2 cellular contexts compared by ENCODE assay signal in the genomic region with DNA sequence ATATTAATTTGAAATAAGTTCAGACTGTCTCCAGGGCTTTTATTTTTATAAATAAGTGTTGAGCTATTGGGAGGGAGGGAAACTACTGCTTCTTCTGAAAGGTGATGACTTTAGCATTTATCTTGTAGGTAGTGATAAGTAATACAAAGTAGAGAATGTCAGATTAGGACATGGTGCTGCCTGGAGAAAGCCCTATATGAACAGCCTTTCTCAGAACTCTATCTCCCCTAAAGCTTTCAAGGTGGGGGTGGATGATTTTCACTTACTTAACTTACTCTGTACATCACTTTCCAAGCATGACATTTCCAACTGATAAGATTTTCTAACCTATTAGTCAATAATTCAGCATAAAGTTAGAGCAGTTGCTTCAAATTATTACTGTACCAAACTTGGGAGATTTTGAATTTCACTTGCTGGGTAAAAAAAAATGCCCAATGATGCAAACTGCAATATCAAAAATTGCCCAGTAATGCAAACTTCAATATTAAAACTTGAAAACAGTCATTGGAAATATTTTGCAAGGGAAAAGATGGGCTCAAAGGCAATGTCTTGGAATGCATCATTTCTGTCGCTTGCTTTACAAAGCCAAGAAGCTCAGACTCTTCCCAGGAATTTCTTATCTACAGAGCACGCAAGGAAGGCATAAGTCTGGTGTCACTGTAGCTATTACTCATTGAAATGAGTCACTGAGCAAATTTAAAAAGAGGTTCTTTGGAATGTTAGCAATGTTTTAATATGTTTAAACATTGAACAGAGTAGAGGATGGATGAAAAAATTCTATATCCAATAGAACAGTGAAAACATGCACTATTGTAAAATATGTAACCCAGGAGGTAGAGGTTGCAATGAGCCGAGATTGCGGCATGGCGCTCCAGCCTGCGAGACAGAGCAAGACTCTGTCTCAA.
TF ChIP-seq lines count a peak whose summit lies in the region.

No MANE protein-coding gene starts in this region.

TF ChIP-seq in A549, 52 proteins besides CTCF, POLR2A, EP300 and RAD21 (continued from another document and continues in another):
- TF ChIP-seq, protein P1, sequence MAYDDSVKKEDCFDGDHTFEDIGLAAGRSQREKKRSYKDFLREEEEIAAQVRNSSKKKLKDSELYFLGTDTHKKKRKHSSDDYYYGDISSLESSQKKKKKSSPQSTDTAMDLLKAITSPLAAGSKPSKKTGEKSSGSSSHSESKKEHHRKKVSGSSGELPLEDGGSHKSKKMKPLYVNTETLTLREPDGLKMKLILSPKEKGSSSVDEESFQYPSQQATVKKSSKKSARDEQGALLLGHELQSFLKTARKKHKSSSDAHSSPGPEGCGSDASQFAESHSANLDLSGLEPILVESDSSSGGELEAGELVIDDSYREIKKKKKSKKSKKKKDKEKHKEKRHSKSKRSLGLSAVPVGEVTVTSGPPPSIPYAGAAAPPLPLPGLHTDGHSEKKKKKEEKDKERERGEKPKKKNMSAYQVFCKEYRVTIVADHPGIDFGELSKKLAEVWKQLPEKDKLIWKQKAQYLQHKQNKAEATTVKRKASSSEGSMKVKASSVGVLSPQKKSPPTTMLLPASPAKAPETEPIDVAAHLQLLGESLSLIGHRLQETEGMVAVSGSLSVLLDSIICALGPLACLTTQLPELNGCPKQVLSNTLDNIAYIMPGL (CRISPR knock-in tag; IDR thresholded peaks at IDR 0.05; ENCODE audit: borderline replicate concordance) = no peak
- TF ChIP-seq ZNF302 (CRISPR knock-in tag; IDR thresholded peaks at IDR 0.05) = no peak; the same call in 1 of the 2 replicates
- no peak for TF ChIP-seq PHF8 (IDR thresholded peaks at IDR 0.05; ENCODE audit: borderline replicate concordance, low read depth)
- TF ChIP-seq, protein P2, sequence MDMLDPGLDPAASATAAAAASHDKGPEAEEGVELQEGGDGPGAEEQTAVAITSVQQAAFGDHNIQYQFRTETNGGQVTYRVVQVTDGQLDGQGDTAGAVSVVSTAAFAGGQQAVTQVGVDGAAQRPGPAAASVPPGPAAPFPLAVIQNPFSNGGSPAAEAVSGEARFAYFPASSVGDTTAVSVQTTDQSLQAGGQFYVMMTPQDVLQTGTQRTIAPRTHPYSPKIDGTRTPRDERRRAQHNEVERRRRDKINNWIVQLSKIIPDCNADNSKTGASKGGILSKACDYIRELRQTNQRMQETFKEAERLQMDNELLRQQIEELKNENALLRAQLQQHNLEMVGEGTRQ (IDR thresholded peaks at IDR 0.05) = no peak
- no peak for TF ChIP-seq ESRRA (IDR thresholded peaks at IDR 0.05; ENCODE audit: borderline replicate concordance, low read length)
- TF ChIP-seq NPAS2 (CRISPR knock-in tag; IDR thresholded peaks at IDR 0.05; ENCODE audit: borderline replicate concordance) = no peak
- TF ChIP-seq GATA3 (IDR thresholded peaks at IDR 0.05; ENCODE audit: borderline replicate concordance) = peak; percentile 100
- peak; percentile 99 for TF ChIP-seq JUN (IDR thresholded peaks at IDR 0.05)
- TF ChIP-seq, protein P3, sequence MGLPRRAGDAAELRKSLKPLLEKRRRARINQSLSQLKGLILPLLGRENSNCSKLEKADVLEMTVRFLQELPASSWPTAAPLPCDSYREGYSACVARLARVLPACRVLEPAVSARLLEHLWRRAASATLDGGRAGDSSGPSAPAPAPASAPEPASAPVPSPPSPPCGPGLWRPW (IDR thresholded peaks at IDR 0.05) = peak; percentile 77
- TF ChIP-seq FOSB (CRISPR knock-in tag; IDR thresholded peaks at IDR 0.05) = peak; percentile 43; the same call in 1 of the 2 replicates
- TF ChIP-seq, protein P4, sequence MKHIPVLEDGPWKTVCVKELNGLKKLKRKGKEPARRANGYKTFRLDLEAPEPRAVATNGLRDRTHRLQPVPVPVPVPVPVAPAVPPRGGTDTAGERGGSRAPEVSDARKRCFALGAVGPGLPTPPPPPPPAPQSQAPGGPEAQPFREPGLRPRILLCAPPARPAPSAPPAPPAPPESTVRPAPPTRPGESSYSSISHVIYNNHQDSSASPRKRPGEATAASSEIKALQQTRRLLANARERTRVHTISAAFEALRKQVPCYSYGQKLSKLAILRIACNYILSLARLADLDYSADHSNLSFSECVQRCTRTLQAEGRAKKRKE (CRISPR knock-in tag; IDR thresholded peaks at IDR 0.05; ENCODE audit: low read depth) = no peak
- TF ChIP-seq CBX2 (IDR thresholded peaks at IDR 0.05; ENCODE audit: borderline replicate concordance, low read depth) = no peak
- TF ChIP-seq, protein P5, sequence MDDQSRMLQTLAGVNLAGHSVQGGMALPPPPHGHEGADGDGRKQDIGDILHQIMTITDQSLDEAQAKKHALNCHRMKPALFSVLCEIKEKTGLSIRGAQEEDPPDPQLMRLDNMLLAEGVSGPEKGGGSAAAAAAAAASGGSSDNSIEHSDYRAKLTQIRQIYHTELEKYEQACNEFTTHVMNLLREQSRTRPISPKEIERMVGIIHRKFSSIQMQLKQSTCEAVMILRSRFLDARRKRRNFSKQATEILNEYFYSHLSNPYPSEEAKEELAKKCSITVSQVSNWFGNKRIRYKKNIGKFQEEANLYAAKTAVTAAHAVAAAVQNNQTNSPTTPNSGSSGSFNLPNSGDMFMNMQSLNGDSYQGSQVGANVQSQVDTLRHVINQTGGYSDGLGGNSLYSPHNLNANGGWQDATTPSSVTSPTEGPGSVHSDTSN (IDR thresholded peaks at IDR 0.05) = peak; percentile 88
- no peak for TF ChIP-seq POLR2AphosphoS2 (conservative IDR thresholded peaks at IDR 0.05; ENCODE audit: low read length)
- TF ChIP-seq, protein P6, sequence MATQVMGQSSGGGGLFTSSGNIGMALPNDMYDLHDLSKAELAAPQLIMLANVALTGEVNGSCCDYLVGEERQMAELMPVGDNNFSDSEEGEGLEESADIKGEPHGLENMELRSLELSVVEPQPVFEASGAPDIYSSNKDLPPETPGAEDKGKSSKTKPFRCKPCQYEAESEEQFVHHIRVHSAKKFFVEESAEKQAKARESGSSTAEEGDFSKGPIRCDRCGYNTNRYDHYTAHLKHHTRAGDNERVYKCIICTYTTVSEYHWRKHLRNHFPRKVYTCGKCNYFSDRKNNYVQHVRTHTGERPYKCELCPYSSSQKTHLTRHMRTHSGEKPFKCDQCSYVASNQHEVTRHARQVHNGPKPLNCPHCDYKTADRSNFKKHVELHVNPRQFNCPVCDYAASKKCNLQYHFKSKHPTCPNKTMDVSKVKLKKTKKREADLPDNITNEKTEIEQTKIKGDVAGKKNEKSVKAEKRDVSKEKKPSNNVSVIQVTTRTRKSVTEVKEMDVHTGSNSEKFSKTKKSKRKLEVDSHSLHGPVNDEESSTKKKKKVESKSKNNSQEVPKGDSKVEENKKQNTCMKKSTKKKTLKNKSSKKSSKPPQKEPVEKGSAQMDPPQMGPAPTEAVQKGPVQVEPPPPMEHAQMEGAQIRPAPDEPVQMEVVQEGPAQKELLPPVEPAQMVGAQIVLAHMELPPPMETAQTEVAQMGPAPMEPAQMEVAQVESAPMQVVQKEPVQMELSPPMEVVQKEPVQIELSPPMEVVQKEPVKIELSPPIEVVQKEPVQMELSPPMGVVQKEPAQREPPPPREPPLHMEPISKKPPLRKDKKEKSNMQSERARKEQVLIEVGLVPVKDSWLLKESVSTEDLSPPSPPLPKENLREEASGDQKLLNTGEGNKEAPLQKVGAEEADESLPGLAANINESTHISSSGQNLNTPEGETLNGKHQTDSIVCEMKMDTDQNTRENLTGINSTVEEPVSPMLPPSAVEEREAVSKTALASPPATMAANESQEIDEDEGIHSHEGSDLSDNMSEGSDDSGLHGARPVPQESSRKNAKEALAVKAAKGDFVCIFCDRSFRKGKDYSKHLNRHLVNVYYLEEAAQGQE (IDR thresholded peaks at IDR 0.05) = no peak
- no peak for TF ChIP-seq HDAC2 (IDR thresholded peaks at IDR 0.05)
- TF ChIP-seq FOSL2 (IDR thresholded peaks at IDR 0.05) = peak; percentile 100
- TF ChIP-seq FOSL2 (CRISPR knock-in tag; IDR thresholded peaks at IDR 0.05) = peak; percentile 100
- no peak for TF ChIP-seq ZC3H11A (IDR thresholded peaks at IDR 0.05)

TF ChIP-seq in HCT116, 20 proteins besides CTCF, POLR2A, EP300 and RAD21 (continued from another document):
- no peak for TF ChIP-seq EZH2 (IDR thresholded peaks at IDR 0.05)
- peak; percentile 49 for TF ChIP-seq JUND (IDR thresholded peaks at IDR 0.05)
- TF ChIP-seq, protein P6 (IDR thresholded peaks at IDR 0.05; ENCODE audit: low read depth) = no peak
- TF ChIP-seq TCF7L2 (IDR thresholded peaks at IDR 0.05; ENCODE audit: borderline replicate concordance, extremely low read depth, insufficient read depth, insufficient read length) = no peak
- no peak for TF ChIP-seq YY1 (IDR thresholded peaks at IDR 0.05; ENCODE audit: extremely low read depth, insufficient replicate concordance, low read depth, low read length)
